ENCODE assay signal across 33 cellular contexts in genomic region chr1:158689110-158689509, GRCh38. TPM values are rescaled to one million over a fixed set of nuclear protein-coding genes. Genes with fewer than 3 reads are reported as not detected.
"Had no signal": no experiment of that assay in that cellular context is flagged by ENCODE, and none has a peak within 500 bp of the region (broad histone marks: within the 10 kb centered on the region; RNA-seq: fewer than 3 reads in every experiment).

No MANE protein-coding gene starts in this region.

- H3K4me3 Mint-ChIP-seq: activated CD4-positive, alpha-beta memory T cell treated with anti-CD3 and anti-CD28 coated beads for 36 hours; activated CD4-positive, alpha-beta T cell treated with anti-CD3 and anti-CD28 coated beads for 36 hours; activated CD4-positive, alpha-beta T cell treated with anti-CD3 and anti-CD28 coated beads, Interleukin-2, amount 10 ng/mL, durations not matched to agents 24 days and 14 days; activated naive CD4-positive, alpha-beta T cell treated with anti-CD3 and anti-CD28 coated beads, Interleukin-2, amount 10 ng/mL, durations not matched to agents 7 days and 5 days; activated naive CD8-positive, alpha-beta T cell treated with anti-CD3 and anti-CD28 coated beads, Interleukin-2, amount 10 ng/mL, durations not matched to agents 7 days and 5 days; activated T-cell treated with anti-CD3 and anti-CD28 coated beads, Interleukin-2, amount 50 U/mL, for 24 hours; activated T-cell treated with anti-CD3 and anti-CD28 coated beads, Interleukin-2, amount 50 U/mL, for 72 hours; central memory CD8-positive, alpha-beta T cell; T-helper 17 cell; T-helper 2 cell treated with Interferon-gamma antibody and Interleukin-4, amounts not matched to agents 5 μg/mL and 100 μg/mL, for 36 hours had no signal

- H3K4me1 Mint-ChIP-seq: activated CD4-positive, alpha-beta T cell treated with anti-CD3 and anti-CD28 coated beads for 36 hours; activated CD4-positive, alpha-beta T cell treated with anti-CD3 and anti-CD28 coated beads, Interleukin-2, amount 10 ng/mL, durations not matched to agents 24 days and 14 days; activated naive CD4-positive, alpha-beta T cell treated with anti-CD3 and anti-CD28 coated beads, Interleukin-2, amount 10 ng/mL, durations not matched to agents 7 days and 5 days; activated naive CD8-positive, alpha-beta T cell treated with anti-CD3 and anti-CD28 coated beads, Interleukin-2, amount 10 ng/mL, durations not matched to agents 7 days and 5 days; central memory CD8-positive, alpha-beta T cell; T-helper 17 cell had no signal

- H3K36me3 Mint-ChIP-seq: activated CD4-positive, alpha-beta memory T cell treated with anti-CD3 and anti-CD28 coated beads for 36 hours; activated naive CD4-positive, alpha-beta T cell treated with anti-CD3 and anti-CD28 coated beads, Interleukin-2, amount 10 ng/mL, durations not matched to agents 7 days and 5 days; activated naive CD4-positive, alpha-beta T cell treated with anti-CD3 and anti-CD28 coated beads, Interleukin-2, amount 50 U/mL, for 72 hours; activated naive CD8-positive, alpha-beta T cell treated with anti-CD3 and anti-CD28 coated beads, Interleukin-2, amount 10 ng/mL, durations not matched to agents 7 days and 5 days had no signal

- H3K9me3 Mint-ChIP-seq: activated CD4-positive, alpha-beta memory T cell treated with anti-CD3 and anti-CD28 coated beads for 36 hours; activated CD4-positive, alpha-beta T cell treated with anti-CD3 and anti-CD28 coated beads, Interleukin-2, amount 10 ng/mL, durations not matched to agents 24 days and 14 days; activated naive CD4-positive, alpha-beta T cell treated with anti-CD3 and anti-CD28 coated beads, Interleukin-2, amount 10 ng/mL, durations not matched to agents 7 days and 5 days; activated naive CD4-positive, alpha-beta T cell treated with anti-CD3 and anti-CD28 coated beads, Interleukin-2, amount 50 U/mL, for 72 hours; activated T-cell treated with anti-CD3 and anti-CD28 coated beads, Interleukin-2, amount 50 U/mL, for 72 hours; central memory CD8-positive, alpha-beta T cell had no signal

- ATAC-seq: activated CD4-positive, alpha-beta T cell treated with anti-CD3 and anti-CD28 coated beads for 36 hours; activated naive CD4-positive, alpha-beta T cell treated with anti-CD3 and anti-CD28 coated beads, Interleukin-2, amount 50 U/mL, for 72 hours; activated T-cell treated with anti-CD3 and anti-CD28 coated beads, Interleukin-2, amount 50 U/mL, for 72 hours; foreskin keratinocyte; gastrocnemius medialis; heart left ventricle; T-helper 17 cell had no signal

- DNase-seq: activated CD4-positive, alpha-beta memory T cell treated with anti-CD3 and anti-CD28 coated beads for 36 hours; activated CD4-positive, alpha-beta T cell treated with anti-CD3 and anti-CD28 coated beads for 36 hours; activated CD4-positive, alpha-beta T cell treated with anti-CD3 and anti-CD28 coated beads, Interleukin-2, amount 10 ng/mL, durations not matched to agents 24 days and 14 days; activated CD4-positive, CD25-positive, alpha-beta regulatory T cell; activated CD4-positive, CD25-positive, alpha-beta regulatory T cell treated with anti-CD3 and anti-CD28 coated beads, Interleukin-2, amount 50 U/mL, for 72 hours; activated CD8-positive, alpha-beta memory T cell treated with anti-CD3 and anti-CD28 coated beads, Interleukin-2, amount 50 U/mL, for 48 hours; activated gamma-delta T cell; activated naive CD4-positive, alpha-beta T cell; activated naive CD4-positive, alpha-beta T cell treated with anti-CD3 and anti-CD28 coated beads, Interleukin-2, amount 10 ng/mL, durations not matched to agents 7 days and 5 days; activated naive CD8-positive, alpha-beta T cell treated with anti-CD3 and anti-CD28 coated beads, Interleukin-2, amount 10 ng/mL, durations not matched to agents 7 days and 5 days; activated T-cell treated with anti-CD3 and anti-CD28 coated beads for 4 hours; activated T-cell treated with anti-CD3 and anti-CD28 coated beads, Interleukin-2, amount 50 U/mL, for 24 hours; activated T-cell treated with anti-CD3 and anti-CD28 coated beads, Interleukin-2, amount 50 U/mL, for 72 hours; brain microvascular endothelial cell; cortex of kidney; dermis blood vessel endothelial cell; effector CD4-positive, alpha-beta T cell; foreskin keratinocyte; gastrocnemius medialis; glutamatergic neuron; heart left ventricle; T-helper 1 cell; T-helper 17 cell; T1000 had no signal

- H3K27ac Mint-ChIP-seq: activated CD4-positive, alpha-beta memory T cell treated with anti-CD3 and anti-CD28 coated beads for 36 hours; activated CD4-positive, alpha-beta T cell treated with anti-CD3 and anti-CD28 coated beads for 36 hours; activated CD4-positive, alpha-beta T cell treated with anti-CD3 and anti-CD28 coated beads, Interleukin-2, amount 10 ng/mL, durations not matched to agents 24 days and 14 days; activated naive CD4-positive, alpha-beta T cell treated with anti-CD3 and anti-CD28 coated beads, Interleukin-2, amount 10 ng/mL, durations not matched to agents 7 days and 5 days; activated naive CD4-positive, alpha-beta T cell treated with anti-CD3 and anti-CD28 coated beads, Interleukin-2, amount 50 U/mL, for 72 hours; activated naive CD8-positive, alpha-beta T cell treated with anti-CD3 and anti-CD28 coated beads, Interleukin-2, amount 10 ng/mL, durations not matched to agents 7 days and 5 days; activated T-cell treated with anti-CD3 and anti-CD28 coated beads, Interleukin-2, amount 50 U/mL, for 24 hours; activated T-cell treated with anti-CD3 and anti-CD28 coated beads, Interleukin-2, amount 50 U/mL, for 72 hours; T-helper 17 cell; T-helper 2 cell treated with Interferon-gamma antibody and Interleukin-4, amounts not matched to agents 5 μg/mL and 100 μg/mL, for 36 hours had no signal

RNA-seq across cellular contexts. Expression of gene SPTA1, which starts 2.6 kb away (rescaled TPM):
- total RNA-seq: activated CD4-positive, alpha-beta T cell treated with anti-CD3 and anti-CD28 coated beads for 36 hours; activated CD4-positive, alpha-beta T cell treated with anti-CD3 and anti-CD28 coated beads, Interleukin-2, amount 10 ng/mL, durations not matched to agents 24 days and 14 days; activated naive CD8-positive, alpha-beta T cell treated with anti-CD3 and anti-CD28 coated beads, Interleukin-2, amount 10 ng/mL, durations not matched to agents 7 days and 5 days; activated T-cell treated with anti-CD3 and anti-CD28 coated beads, Interleukin-2, amount 50 U/mL, for 72 hours; ascending aorta; bronchial epithelial cell; chondrocyte; epithelial cell of proximal tubule; foreskin keratinocyte; T-helper 17 cell had no signal

RNA-seq across cellular contexts. Expression of gene OR6K2, which starts 11.3 kb away (rescaled TPM):
- total RNA-seq: activated CD4-positive, alpha-beta memory T cell treated with anti-CD3 and anti-CD28 coated beads for 36 hours; activated CD4-positive, alpha-beta T cell treated with anti-CD3 and anti-CD28 coated beads for 36 hours; activated CD4-positive, alpha-beta T cell treated with anti-CD3 and anti-CD28 coated beads, Interleukin-2, amount 10 ng/mL, durations not matched to agents 24 days and 14 days; activated naive CD4-positive, alpha-beta T cell treated with anti-CD3 and anti-CD28 coated beads, Interleukin-2, amount 50 U/mL, for 72 hours; activated naive CD8-positive, alpha-beta T cell treated with anti-CD3 and anti-CD28 coated beads, Interleukin-2, amount 10 ng/mL, durations not matched to agents 7 days and 5 days; activated T-cell treated with anti-CD3 and anti-CD28 coated beads, Interleukin-2, amount 50 U/mL, for 72 hours; ascending aorta; bronchial epithelial cell; cardiac septum; chondrocyte; dermis blood vessel endothelial cell; epithelial cell of proximal tubule; esophagus muscularis mucosa; foreskin keratinocyte; gastrocnemius medialis; heart left ventricle; T-helper 17 cell had no signal

RNA-seq across cellular contexts. Expression of gene OR6K3, which starts 31.4 kb away (rescaled TPM):
- total RNA-seq: activated CD4-positive, alpha-beta memory T cell treated with anti-CD3 and anti-CD28 coated beads for 36 hours; activated CD4-positive, alpha-beta T cell treated with anti-CD3 and anti-CD28 coated beads for 36 hours; activated CD4-positive, alpha-beta T cell treated with anti-CD3 and anti-CD28 coated beads, Interleukin-2, amount 10 ng/mL, durations not matched to agents 24 days and 14 days; activated naive CD4-positive, alpha-beta T cell treated with anti-CD3 and anti-CD28 coated beads, Interleukin-2, amount 50 U/mL, for 72 hours; activated naive CD8-positive, alpha-beta T cell treated with anti-CD3 and anti-CD28 coated beads, Interleukin-2, amount 10 ng/mL, durations not matched to agents 7 days and 5 days; activated T-cell treated with anti-CD3 and anti-CD28 coated beads, Interleukin-2, amount 50 U/mL, for 72 hours; ascending aorta; bronchial epithelial cell; cardiac septum; chondrocyte; dermis blood vessel endothelial cell; epithelial cell of proximal tubule; esophagus muscularis mucosa; foreskin keratinocyte; gastrocnemius medialis; heart left ventricle; T-helper 17 cell had no signal
